ENCODE assay signal across 25 cellular contexts in the genomic region with DNA sequence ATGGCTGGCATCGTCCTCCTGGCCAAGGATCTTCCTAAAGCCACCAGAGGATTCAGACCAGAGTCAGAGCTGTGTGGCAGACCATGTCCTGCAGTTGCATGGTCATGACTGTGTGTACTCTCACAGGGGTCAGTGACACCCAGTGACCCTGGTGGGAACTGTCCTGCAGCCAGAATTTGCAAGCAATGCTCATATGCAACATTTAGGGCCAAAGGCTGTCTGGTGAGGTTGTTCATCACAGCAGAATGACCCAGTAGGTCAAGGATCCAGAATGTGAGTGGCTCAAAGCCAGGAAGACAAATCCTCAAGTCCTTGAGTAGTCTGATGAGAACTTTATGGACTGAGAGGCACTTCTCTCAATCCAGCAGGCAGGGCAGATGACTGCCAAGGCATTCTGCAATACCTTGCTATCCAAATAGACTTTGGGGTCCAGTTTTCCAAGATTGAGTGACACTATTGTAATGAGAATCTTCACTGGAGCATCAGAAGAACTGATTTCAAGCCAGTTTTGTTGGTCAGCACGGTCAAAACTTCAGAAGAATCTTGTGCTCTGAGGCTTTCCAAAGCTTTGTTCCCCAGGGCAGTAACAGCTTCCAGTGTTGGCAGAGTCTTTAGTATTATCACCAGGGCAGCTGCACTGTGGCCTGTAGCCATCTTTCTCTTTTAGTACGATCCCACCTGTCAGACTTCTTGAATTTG.
DNase-seq lines count a peak whose midpoint lies in the region; ATAC-seq and TF ChIP-seq lines count a peak whose summit lies in the region.
"Had no signal": no experiment of that assay in that cellular context is flagged by ENCODE, and none has a peak within 500 bp of the region (broad histone marks: within the 10 kb centered on the region; RNA-seq: fewer than 3 reads in every experiment).

No MANE protein-coding gene starts in this region.

- H3K4me1 Mint-ChIP-seq in stimulated activated effector memory CD8-positive, alpha-beta T cell treated with anti-CD3 and anti-CD28 coated beads, Interleukin-12 subunit alpha, Interleukin-12 subunit beta, amount 100 ng/mL, for 72 hours = no peaks in the 10 kb centered on the region
- H3K4me1 Mint-ChIP-seq: CD14-positive monocyte; CD8-positive, alpha-beta memory T cell had no signal

- H3K27ac Mint-ChIP-seq in stimulated activated effector memory CD8-positive, alpha-beta T cell treated with anti-CD3 and anti-CD28 coated beads, Interleukin-12 subunit alpha, Interleukin-12 subunit beta, amount 100 ng/mL, for 72 hours = no peak overlapping the region
- H3K27ac Mint-ChIP-seq: CD14-positive monocyte; CD8-positive, alpha-beta memory T cell had no signal

- H3K9me3 ChIP-seq in adrenal gland (replicated peaks in 1 of 3) (no peaks in the 10 kb centered on the region), right cardiac atrium (ENCODE audit: control insufficient read depth, low read length) (no peaks in the 10 kb centered on the region), smooth muscle cell (replicated peaks; ENCODE audit: low read depth) (no peaks in the 10 kb centered on the region)
- H3K9me3 ChIP-seq: BE2C, MG63 had no signal

- DNase-seq in NCI-H146 (lab: John Stamatoyannopoulos, UW) (peak; percentile 11), NCI-H146 treated with DMSO at 0.1 percent for 48 hours (lab: John Stamatoyannopoulos, UW; ENCODE audit: unreplicated experiment) (no peak), adrenal gland (peak in 5 of 7 donors; percentile 9 to 66 (median 19)), right cardiac atrium (peak in 2 of 3 donors; percentile 47 to 70), smooth muscle cell (lab: John Stamatoyannopoulos, UW; ENCODE audit: unreplicated experiment) (no peak), lower leg skin (ENCODE audit: low spot score in 2 of 2) (no peak)
- no peak for DNase-seq in stimulated activated effector memory CD8-positive, alpha-beta T cell treated with anti-CD3 and anti-CD28 coated beads, Interleukin-12 subunit alpha, Interleukin-12 subunit beta, amount 100 ng/mL, for 72 hours (ENCODE audit: low spot score in 2 of 2)
- DNase-seq: 8988T; ACHN; BE2C; Calu3; CD8-positive, alpha-beta memory T cell; GM23248; H7; KBM-7; MG63; NCI-H187 treated with DMSO at 0.1 percent for 48 hours; NCI-H2107; NCI-H524; NCI-H748 treated with DMSO at 0.1 percent for 48 hours; NK-92 treated with Interleukin-12 subunit alpha and Interleukin-12 subunit beta, amount 100 ng/mL, for 24 hours; PC-9; SHP77 had no signal

- H3K9me3 Mint-ChIP-seq in stimulated activated effector memory CD8-positive, alpha-beta T cell treated with anti-CD3 and anti-CD28 coated beads, Interleukin-12 subunit alpha, Interleukin-12 subunit beta, amount 100 ng/mL, for 72 hours = no peaks in the 10 kb centered on the region
- H3K9me3 Mint-ChIP-seq: CD14-positive monocyte had no signal

- H3K27me3 ChIP-seq in adrenal gland = no peaks in the 10 kb centered on the region
- no peaks in the 10 kb centered on the region for H3K27me3 ChIP-seq in right cardiac atrium (ENCODE audit: control insufficient read depth, insufficient read depth)
- H3K27me3 ChIP-seq in smooth muscle cell (ENCODE audit: low read depth) = no peaks in the 10 kb centered on the region
- H3K27me3 ChIP-seq: MG63 had no signal

- TF ChIP-seq POLR2A in adrenal gland (IDR thresholded peaks at IDR 0.05) (no peak), lower leg skin (IDR thresholded peaks at IDR 0.05) (no peak)

- ATAC-seq in right cardiac atrium = peak in 1 of 2 donors; percentile 73
- ATAC-seq in stimulated activated effector memory CD8-positive, alpha-beta T cell treated with anti-CD3 and anti-CD28 coated beads, Interleukin-12 subunit alpha, Interleukin-12 subunit beta, amount 100 ng/mL, for 72 hours = peak; percentile 21
- ATAC-seq in GM19397 (IDR thresholded peaks at IDR 0.05; ENCODE audit: unreplicated experiment) = no peak

- no peaks in the 10 kb centered on the region for H3F3A ChIP-seq in smooth muscle cell (ENCODE audit: low read depth)

- no peak overlapping the region for H2AFZ ChIP-seq in smooth muscle cell (ENCODE audit: low read depth)
- H2AFZ ChIP-seq: GM23248, PC-9 had no signal

- no peaks in the 10 kb centered on the region for H3K4me1 ChIP-seq in adrenal gland (replicated peaks in 1 of 2)
- H3K4me1 ChIP-seq in right cardiac atrium (ENCODE audit: control insufficient read depth, insufficient read depth, low read length) = peaks cover 2% of the 10 kb centered on the region
- H3K4me1 ChIP-seq in smooth muscle cell (ENCODE audit: low read depth) = no peaks in the 10 kb centered on the region

- H3K27ac ChIP-seq in adrenal gland (peak overlapping the region in 1 of 5 donors; percentile 13), right cardiac atrium (ENCODE audit: low read length) (no peak overlapping the region), smooth muscle cell (ENCODE audit: low read depth) (no peak overlapping the region)
- H3K27ac ChIP-seq: GM23248, PC-9 had no signal

- H4K20me1 ChIP-seq in smooth muscle cell (ENCODE audit: low read depth) = no peaks in the 10 kb centered on the region

- TF ChIP-seq CTCF in adrenal gland (IDR thresholded peaks at IDR 0.05) (no peak), smooth muscle cell (IDR thresholded peaks at IDR 0.05; ENCODE audit: borderline replicate concordance, insufficient read depth, poor library complexity, severe bottlenecking) (no peak), lower leg skin (IDR thresholded peaks at IDR 0.05) (no peak)

- no peak overlapping the region for H3K4me2 ChIP-seq in smooth muscle cell
- H3K4me2 ChIP-seq: PC-9 had no signal

- no peaks in the 10 kb centered on the region for H3K36me3 Mint-ChIP-seq in stimulated activated effector memory CD8-positive, alpha-beta T cell treated with anti-CD3 and anti-CD28 coated beads, Interleukin-12 subunit alpha, Interleukin-12 subunit beta, amount 100 ng/mL, for 72 hours
- H3K36me3 Mint-ChIP-seq: CD14-positive monocyte; CD8-positive, alpha-beta memory T cell had no signal

- no peak overlapping the region for H3K4me3 Mint-ChIP-seq in stimulated activated effector memory CD8-positive, alpha-beta T cell treated with anti-CD3 and anti-CD28 coated beads, Interleukin-12 subunit alpha, Interleukin-12 subunit beta, amount 100 ng/mL, for 72 hours
- H3K4me3 Mint-ChIP-seq: CD14-positive monocyte; CD8-positive, alpha-beta memory T cell had no signal

- intact Hi-C loops in adrenal gland (cut with DNase I) (no loop called here), right cardiac atrium (cut with DNase I) (no loop called here), lower leg skin (cut with DNase I; ENCODE audit: low total_unique reads) (no loop called here)

- H3K9ac ChIP-seq in smooth muscle cell (ENCODE audit: low read depth) = no peak overlapping the region
- H3K9ac ChIP-seq: GM23248 had no signal

- 66 to 81% (median 80%) methylated on average over 3 of the region's 3 CpGs for WGBS in adrenal gland, 4 donors
- WGBS in right cardiac atrium = 47% methylated on average over 3 of the region's 3 CpGs
- WGBS in smooth muscle cell (ENCODE audit: low lambda C conversion rate) = 80% methylated on average over 3 of the region's 3 CpGs
- WGBS in lower leg skin, 2 donors = 71 to 74% methylated on average over 3 of the region's 3 CpGs

- H3K4me3 ChIP-seq in adrenal gland (no peak overlapping the region), right cardiac atrium (ENCODE audit: low read length) (no peak overlapping the region), smooth muscle cell (no peak overlapping the region), lower leg skin (ENCODE audit: low read depth, poor library complexity, severe bottlenecking) (no peak overlapping the region)
- H3K4me3 ChIP-seq: GM23248, MG63, PC-9 had no signal

- no peaks in the 10 kb centered on the region for H3K36me3 ChIP-seq in adrenal gland (replicated peaks in 1 of 2)
- H3K36me3 ChIP-seq in smooth muscle cell (ENCODE audit: low read depth) = no peaks in the 10 kb centered on the region
- H3K36me3 ChIP-seq: BE2C, MG63 had no signal

- H3K79me2 ChIP-seq in smooth muscle cell (ENCODE audit: low read depth) = no peaks in the 10 kb centered on the region

Comparison
In these comparisons a context has a peak if more than half of its experiments do, and no peak if none do; other contexts are left out.
1. DNase-seq: peak in NCI-H146 (single experiment), adrenal gland (5 of 7) and right cardiac atrium (2 of 3); none in NCI-H146 treated with DMSO at 0.1 percent for 48 hours (single experiment), stimulated activated effector memory CD8-positive, alpha-beta T cell treated with anti-CD3 and anti-CD28 coated beads, Interleukin-12 subunit alpha, Interleukin-12 subunit beta, amount 100 ng/mL, for 72 hours (0 of 2), smooth muscle cell (single experiment) and lower leg skin (0 of 2).